13 cellular contexts compared by ENCODE assay signal in genomic region chr10:46296086-46296485, GRCh38. TPM values are rescaled to one million over a fixed set of nuclear protein-coding genes. Genes with fewer than 3 reads are reported as not detected.
DNase-seq lines count a peak whose midpoint lies in the region; ATAC-seq and TF ChIP-seq lines count a peak whose summit lies in the region.
"Not testable (repeated sequence)": the region's sequence is repeated elsewhere in the genome, so short reads cannot be mapped to it uniquely, and the experiment has no call there.
"Had no signal": no experiment of that assay in that cellular context is flagged by ENCODE, and none has a peak within 500 bp of the region (broad histone marks: within the 10 kb centered on the region; RNA-seq: fewer than 3 reads in every experiment).

No MANE protein-coding gene starts in this region.

- CTCF ChIA-PET in activated CD8-positive, alpha-beta memory T cell treated with anti-CD3 and anti-CD28 coated beads, Interleukin-2, amount 10 ng/mL, durations not matched to agents 7 days and 5 days (lab: Charles Lee): not testable (repeated sequence)

- not testable (repeated sequence) for H4K20me1 ChIP-seq in BLaER1; H9 (ENCODE audit: control insufficient read depth, insufficient read depth, insufficient read length)

- H3K4me3 ChIP-seq in BLaER1; NB4 (ENCODE audit: low read depth, low read length); neuronal stem cell (ENCODE audit: low read length in 2 of 2); spleen: not testable (repeated sequence)

- H3K23me2 ChIP-seq in H9 (ENCODE audit: insufficient read length, low read depth, low read length, poor library complexity, severe bottlenecking): not testable (repeated sequence)

- H3T11ph ChIP-seq in H9 (ENCODE audit: low read length): not testable (repeated sequence)

- not testable (repeated sequence) for H3K36me3 ChIP-seq in BLaER1; neuronal stem cell (replicated peaks in 1 of 2; ENCODE audit: control insufficient read depth in 2 of 2, insufficient read depth in 2 of 2, low read length in 2 of 2); spleen

- not testable (repeated sequence) for H3K27ac Mint-ChIP-seq in H9; activated CD8-positive, alpha-beta memory T cell treated with anti-CD3 and anti-CD28 coated beads, Interleukin-2, amount 10 ng/mL, durations not matched to agents 7 days and 5 days

- H3K4me1 ChIP-seq in BLaER1 (peaks cover 53% of the 10 kb centered on the region), neuronal stem cell (ENCODE audit: control insufficient read depth in 2 of 2, insufficient read depth in 1 of 2, low read depth in 1 of 2, low read length in 2 of 2) (peaks cover 4 to 21% of the 10 kb centered on the region in 2 donors), spleen (peaks cover 0 to 57% (median 23%) of the 10 kb centered on the region in 6 donors)
- H3K4me1 ChIP-seq in H9 (ENCODE audit: insufficient read depth, low read length): not testable (repeated sequence)

- peak overlapping the region; percentile 95 for H3K4me2 ChIP-seq in BLaER1
- not testable (repeated sequence) for H3K4me2 ChIP-seq in H9 (ENCODE audit: insufficient read depth, insufficient read length, low read length); neuronal stem cell (ENCODE audit: insufficient read depth, low read length, poor library complexity, severe bottlenecking)

- not testable (repeated sequence) for H2BK15ac ChIP-seq in H9 (ENCODE audit: low read depth, low read length); neuronal stem cell (ENCODE audit: low read length)

- not testable (repeated sequence) for H2BK5ac ChIP-seq in H9 (ENCODE audit: insufficient read length, low read length); neuronal stem cell (ENCODE audit: low read length)

- not testable (repeated sequence) for H3K4me3 Mint-ChIP-seq in H9; activated CD8-positive, alpha-beta memory T cell treated with anti-CD3 and anti-CD28 coated beads, Interleukin-2, amount 10 ng/mL, durations not matched to agents 7 days and 5 days

- not testable (repeated sequence) for H4K5ac ChIP-seq in H9 (ENCODE audit: insufficient read length, low read depth, low read length)

- not testable (repeated sequence) for ATAC-seq in activated CD8-positive, alpha-beta memory T cell treated with anti-CD3 and anti-CD28 coated beads, Interleukin-2, amount 10 ng/mL, durations not matched to agents 7 days and 5 days

- H3K36me3 Mint-ChIP-seq in H9 (ENCODE audit: insufficient read depth in 1 of 3, low read depth in 3 of 3); activated CD8-positive, alpha-beta memory T cell treated with anti-CD3 and anti-CD28 coated beads, Interleukin-2, amount 10 ng/mL, durations not matched to agents 7 days and 5 days: not testable (repeated sequence)

- H3K9ac ChIP-seq in BLaER1; H9 (ENCODE audit: extremely low read depth, insufficient read length, low read length): not testable (repeated sequence)
- peak overlapping the region; percentile 10 for H3K9ac ChIP-seq in neuronal stem cell (ENCODE audit: low read depth, low read length, poor library complexity)

- not testable (repeated sequence) for H2AK5ac ChIP-seq in H9 (ENCODE audit: insufficient read length, low read length); neuronal stem cell (ENCODE audit: low read depth, low read length)

- DNase-seq in H9 (peak; percentile 38), cardiac septum (ENCODE audit: low spot score) (peak; percentile 43), spleen (peak; percentile 25)
- DNase-seq in NB4 (ENCODE audit: low read depth); neuronal stem cell (ENCODE audit: low spot score): not testable (repeated sequence)
- peak; percentile 38 for DNase-seq in activated CD8-positive, alpha-beta memory T cell treated with anti-CD3 and anti-CD28 coated beads, Interleukin-2, amount 10 ng/mL, durations not matched to agents 7 days and 5 days

- H3K79me2 ChIP-seq in H9 (ENCODE audit: insufficient read depth, low read length): not testable (repeated sequence)

- H3K56ac ChIP-seq in H9 (ENCODE audit: insufficient read length, low read depth, low read length): not testable (repeated sequence)

- H2BK20ac ChIP-seq in H9 (ENCODE audit: low read depth, low read length, poor library complexity, severe bottlenecking): not testable (repeated sequence)

- not testable (repeated sequence) for H3K4ac ChIP-seq in H9 (ENCODE audit: low read depth, low read length); neuronal stem cell (ENCODE audit: low read length)

- H3K4me1 Mint-ChIP-seq in H9: peaks cover 18 to 21% of the 10 kb centered on the region in 2 experiments
- H3K4me1 Mint-ChIP-seq in activated CD8-positive, alpha-beta memory T cell treated with anti-CD3 and anti-CD28 coated beads, Interleukin-2, amount 10 ng/mL, durations not matched to agents 7 days and 5 days: peaks cover 13% of the 10 kb centered on the region

- H3K27ac ChIP-seq in BLaER1: 0 out of 2 replicates have a peak overlapping the region, but pooled peaks have one; percentile 62
- not testable (repeated sequence) for H3K27ac ChIP-seq in H9 (ENCODE audit: insufficient read length, low read depth, low read length); neuronal stem cell (replicated peaks; ENCODE audit: low read length); spleen

- not testable (repeated sequence) for H3K9me3 Mint-ChIP-seq in H9; activated CD8-positive, alpha-beta memory T cell treated with anti-CD3 and anti-CD28 coated beads, Interleukin-2, amount 10 ng/mL, durations not matched to agents 7 days and 5 days (ENCODE audit: low read depth)

- not testable (repeated sequence) for H2BK120ac ChIP-seq in H9 (ENCODE audit: low read depth, low read length, poor library complexity, severe bottlenecking); neuronal stem cell (ENCODE audit: low read depth, low read length)

- H3K27me3 Mint-ChIP-seq in H9 (ENCODE audit: low read depth); activated CD8-positive, alpha-beta memory T cell treated with anti-CD3 and anti-CD28 coated beads, Interleukin-2, amount 10 ng/mL, durations not matched to agents 7 days and 5 days: not testable (repeated sequence)

- WGBS in H9 (ENCODE audit: extremely low coverage, insufficient read length, low lambda C conversion rate): no CpG with 5 or more reads among the region's 4 CpGs
- WGBS in neuronal stem cell (ENCODE audit: extremely low coverage in 2 of 2, insufficient read length in 2 of 2, insufficient replicate concordance in 1 of 2), 2 donors: no CpG with 5 or more reads among the region's 4 CpGs
- 66 to 93% (median 84%) methylated on average over 3 to 4 of the region's 4 CpGs for WGBS in spleen, 5 donors

- H3K23ac ChIP-seq in H9 (ENCODE audit: insufficient read length, low read depth, low read length); neuronal stem cell (ENCODE audit: low read depth, low read length, poor library complexity): not testable (repeated sequence)

- not testable (repeated sequence) for H2BK12ac ChIP-seq in H9 (ENCODE audit: insufficient read length, low read depth, low read length); neuronal stem cell (ENCODE audit: low read length)

- intact Hi-C loops in cardiac septum (cut with DNase I); spleen (cut with DNase I; ENCODE audit: low total_unique reads): not testable (repeated sequence)

- H4K8ac ChIP-seq in H9 (replicated peaks; ENCODE audit: insufficient read length, low read depth, low read length); neuronal stem cell (ENCODE audit: low read depth, low read length): not testable (repeated sequence)

- H3K9me3 ChIP-seq in BLaER1; H9 (ENCODE audit: control insufficient read depth, low read depth, low read length); neuronal stem cell (replicated peaks in 1 of 2; ENCODE audit: control insufficient read depth in 2 of 2, insufficient read depth in 1 of 2, low read depth in 1 of 2, low read length in 2 of 2); spleen: not testable (repeated sequence)

- not testable (repeated sequence) for H3K27me3 ChIP-seq in BLaER1; H9 (ENCODE audit: insufficient read depth, low read length); neuronal stem cell (ENCODE audit: control insufficient read depth in 3 of 3, insufficient read depth in 3 of 3, low read depth in 1 of 3, low read length in 3 of 3); spleen (replicated peaks in 1 of 7)

- H3K18ac ChIP-seq in H9 (ENCODE audit: insufficient read length, low read depth, low read length); neuronal stem cell (ENCODE audit: low read length): not testable (repeated sequence)

- not testable (repeated sequence) for H2AFZ ChIP-seq in H9 (ENCODE audit: low read length); neuronal stem cell (ENCODE audit: low read length)

- H3K79me1 ChIP-seq in H9 (ENCODE audit: insufficient read depth, low read depth, low read length, poor library complexity, severe bottlenecking); neuronal stem cell (ENCODE audit: low read depth, low read length): not testable (repeated sequence)

- not testable (repeated sequence) for H3K14ac ChIP-seq in H9 (ENCODE audit: insufficient read depth, low read length); neuronal stem cell (ENCODE audit: low read length)

- not testable (repeated sequence) for H4K91ac ChIP-seq in H9 (ENCODE audit: insufficient read length, low read depth, low read length); neuronal stem cell (ENCODE audit: low read depth, low read length, poor library complexity)

- TF ChIP-seq POLR2A in NB4 (IDR thresholded peaks at IDR 0.05; ENCODE audit: extremely low read depth, insufficient read length); spleen (IDR thresholded peaks at IDR 0.05): not testable (repeated sequence)

- TF ChIP-seq CTCF in GM12873 (IDR thresholded peaks at IDR 0.05; ENCODE audit: insufficient read depth, low read depth, low read length, missing control alignments): peak; percentile 14
- TF ChIP-seq CTCF in H9 (conservative IDR thresholded peaks at IDR 0.05): peak; percentile 47; the same call in 2 of the 3 replicates
- TF ChIP-seq CTCF in NB4 (IDR thresholded peaks at IDR 0.05; ENCODE audit: low read depth, low read length): peak; percentile 27
- TF ChIP-seq CTCF in spleen (IDR thresholded peaks at IDR 0.05 in 8 of 11, conservative IDR thresholded peaks at IDR 0.05 in 3 of 11): not testable (repeated sequence)

RNA-seq across cellular contexts. Expression of gene ANTXRL, which starts 9.3 kb away (rescaled TPM):
- total RNA-seq in H9 (2021): not detected in 2 replicates
- total RNA-seq in activated CD8-positive, alpha-beta memory T cell treated with anti-CD3 and anti-CD28 coated beads, Interleukin-2, amount 10 ng/mL, durations not matched to agents 7 days and 5 days: not detected
- total RNA-seq in cardiac septum: not detected
- polyA plus RNA-seq in neuronal stem cell (2013, experiment 1 of 2): not detected
- polyA plus RNA-seq in neuronal stem cell (2013, experiment 2 of 2): not detected
- 1 to 10 TPM in 1 of 7 donors, under 1 TPM in 4, not detected in 2; 0.20 to 1.1 (median 0.42) TPM for total RNA-seq in spleen
- under 1 TPM in 2 of 3 donors, not detected in 1; 0.03 to 0.42 TPM for polyA plus RNA-seq in spleen
- total RNA-seq: Calu3; CD8-positive, alpha-beta T cell; HepG2 had no signal
- polyA plus RNA-seq: BJ, HepG2, IgD-negative memory B cell had no signal
